ENCODE assay signal across 24 cellular contexts in genomic region chr10:71028066-71028465, GRCh38.
"Had no signal": no experiment of that assay in that cellular context is flagged by ENCODE, and none has a peak within 500 bp of the region (broad histone marks: within the 10 kb centered on the region; RNA-seq: fewer than 3 reads in every experiment).

No MANE protein-coding gene starts in this region.

- H3K27ac ChIP-seq: adrenal gland, body of pancreas, epithelial cell of prostate, esophagus squamous epithelium, gastroesophageal sphincter had no signal

- H3K4me3 ChIP-seq: adrenal gland, body of pancreas, esophagus squamous epithelium, gastroesophageal sphincter had no signal

- DNase-seq: activated CD4-positive, alpha-beta memory T cell treated with anti-CD3 and anti-CD28 coated beads for 36 hours; activated CD4-positive, alpha-beta T cell treated with anti-CD3 and anti-CD28 coated beads for 36 hours; activated CD4-positive, alpha-beta T cell treated with anti-CD3 and anti-CD28 coated beads, Interleukin-2, amount 10 ng/mL, durations not matched to agents 24 days and 14 days; activated CD4-positive, CD25-positive, alpha-beta regulatory T cell; activated CD4-positive, CD25-positive, alpha-beta regulatory T cell treated with anti-CD3 and anti-CD28 coated beads, Interleukin-2, amount 50 U/mL, for 72 hours; activated CD8-positive, alpha-beta memory T cell treated with anti-CD3 and anti-CD28 coated beads, Interleukin-2, amount 10 ng/mL, durations not matched to agents 7 days and 5 days; activated CD8-positive, alpha-beta memory T cell treated with anti-CD3 and anti-CD28 coated beads, Interleukin-2, amount 50 U/mL, for 4 hours; activated CD8-positive, alpha-beta T cell treated with anti-CD3 and anti-CD28 coated beads, Interleukin-2, amount 10 ng/mL, durations not matched to agents 7 days and 5 days; activated effector memory CD4-positive, alpha-beta T cell treated with anti-CD3 and anti-CD28 coated beads, Interleukin-2, amount 50 U/mL, for 16 hours; activated naive CD4-positive, alpha-beta T cell treated with anti-CD3 and anti-CD28 coated beads for 36 hours; activated naive CD8-positive, alpha-beta T cell treated with anti-CD3 and anti-CD28 coated beads for 36 hours; activated naive CD8-positive, alpha-beta T cell treated with anti-CD3 and anti-CD28 coated beads, Interleukin-2, amount 50 U/mL, for 24 hours; activated T-cell treated with anti-CD3 and anti-CD28 coated beads, Interleukin-2, amount 50 U/mL, for 1 hour; activated T-cell treated with anti-CD3 and anti-CD28 coated beads, Interleukin-2, amount 50 U/mL, for 48 hours; adrenal gland; amygdala; body of pancreas; caudate nucleus; effector CD8-positive, alpha-beta T cell; esophagus squamous epithelium; foreskin melanocyte; T-helper 2 cell had no signal

- ATAC-seq: activated CD4-positive, alpha-beta T cell treated with anti-CD3 and anti-CD28 coated beads for 36 hours; activated CD8-positive, alpha-beta memory T cell treated with anti-CD3 and anti-CD28 coated beads, Interleukin-2, amount 10 ng/mL, durations not matched to agents 7 days and 5 days; activated CD8-positive, alpha-beta T cell treated with anti-CD3 and anti-CD28 coated beads, Interleukin-2, amount 10 ng/mL, durations not matched to agents 7 days and 5 days; activated naive CD8-positive, alpha-beta T cell treated with anti-CD3 and anti-CD28 coated beads, Interleukin-2, amount 50 U/mL, for 24 hours; body of pancreas; gastroesophageal sphincter had no signal

- H3K9me3 ChIP-seq: adrenal gland, body of pancreas, esophagus squamous epithelium, gastroesophageal sphincter had no signal

- H3K27me3 ChIP-seq: adrenal gland, body of pancreas, esophagus squamous epithelium, gastroesophageal sphincter had no signal

- H3K4me1 ChIP-seq: adrenal gland, body of pancreas, esophagus squamous epithelium, gastroesophageal sphincter had no signal

- H3K36me3 ChIP-seq: adrenal gland, esophagus squamous epithelium, gastroesophageal sphincter had no signal
